Comparison of ENCODE assay signal across 8 cellular contexts in the genomic region with DNA sequence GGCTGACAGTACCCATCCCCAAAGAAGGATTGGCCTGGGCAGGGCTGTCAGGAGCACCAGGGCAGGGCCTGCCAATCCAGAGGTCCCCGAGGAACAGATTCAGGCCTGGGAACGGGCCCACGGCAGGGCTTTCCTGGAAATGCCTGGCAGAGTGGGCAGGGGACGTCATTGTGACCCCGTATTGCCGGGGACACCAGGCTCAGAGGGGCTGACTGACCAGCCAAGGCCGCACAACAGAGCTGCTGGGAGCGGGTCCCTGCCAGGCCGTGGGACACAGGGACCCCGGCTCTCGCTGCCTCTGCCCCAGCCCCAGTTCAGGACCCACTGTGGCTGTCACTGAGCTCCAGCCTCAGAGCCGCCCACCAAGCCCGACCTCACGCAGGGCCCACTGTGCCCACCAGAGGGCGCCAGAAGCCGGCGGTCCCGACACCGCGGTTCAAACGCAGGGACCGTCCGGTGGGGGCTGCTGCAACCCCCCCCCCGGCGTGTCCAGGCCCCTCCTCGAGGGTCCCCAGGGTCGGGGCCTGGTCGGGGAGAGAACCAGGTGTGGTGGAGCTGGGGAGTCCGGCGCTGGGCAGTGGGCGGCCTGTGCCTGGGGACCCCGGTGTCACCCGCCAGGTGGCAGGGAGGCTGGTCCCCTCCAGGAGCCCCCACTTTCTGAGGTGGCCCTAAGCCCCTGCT. TPM values are rescaled to one million over a fixed set of nuclear protein-coding genes. Genes with fewer than 3 reads are reported as not detected.
A peak's percentile ranks its signal among the peaks of the same experiment; 100 is the strongest.
DNase-seq lines count a peak whose midpoint lies in the region; ATAC-seq and TF ChIP-seq lines count a peak whose summit lies in the region.

No MANE protein-coding gene starts in this region.

- H3K9me3 Mint-ChIP-seq in central memory CD8-positive, alpha-beta T cell = no peaks in the 10 kb centered on the region
- peaks cover 0 to 8% (median 4%) of the 10 kb centered on the region in 9 donors for H3K9me3 Mint-ChIP-seq in naive thymus-derived CD8-positive, alpha-beta T cell

- TF ChIP-seq CTCF in thoracic aorta (IDR thresholded peaks at IDR 0.05) = peak; percentile 98

- H3K27ac ChIP-seq in thoracic aorta = no peak overlapping the region

- H3K36me3 Mint-ChIP-seq in central memory CD8-positive, alpha-beta T cell (ENCODE audit: insufficient read depth) = peaks cover 2% of the 10 kb centered on the region
- H3K36me3 Mint-ChIP-seq in naive thymus-derived CD8-positive, alpha-beta T cell = peaks cover 0 to 5% (median 5%) of the 10 kb centered on the region in 3 donors

- no peak overlapping the region for H3K27ac Mint-ChIP-seq in central memory CD8-positive, alpha-beta T cell (ENCODE audit: low read depth)
- no peak overlapping the region for H3K27ac Mint-ChIP-seq in naive thymus-derived CD8-positive, alpha-beta T cell

- peak; percentile 46 to 50 for ATAC-seq in activated CD4-positive, CD25-positive, alpha-beta regulatory T cell treated with anti-CD3 and anti-CD28 coated beads, Interleukin-2, amount 50 U/mL, for 24 hours
- ATAC-seq in central memory CD8-positive, alpha-beta T cell (replicated peaks; ENCODE audit: extremely low read depth, poor library complexity, severe bottlenecking) = no peak
- ATAC-seq in naive thymus-derived CD8-positive, alpha-beta T cell = peak; percentile 74 to 83
- ATAC-seq in thoracic aorta (ENCODE audit: insufficient number of reproducible peaks, low FRiP score, low read depth) (no peak), HG02884 (IDR thresholded peaks at IDR 0.05; ENCODE audit: unreplicated experiment) (no peak)

- no peaks in the 10 kb centered on the region for H3K4me1 Mint-ChIP-seq in central memory CD8-positive, alpha-beta T cell
- H3K4me1 Mint-ChIP-seq in naive thymus-derived CD8-positive, alpha-beta T cell = peaks cover 0 to 5% (median 3%) of the 10 kb centered on the region in 4 donors

- POLR2A ChIA-PET in naive thymus-derived CD8-positive, alpha-beta T cell (lab: Charles Lee) = no interaction called here

- no peaks in the 10 kb centered on the region for H3K27me3 Mint-ChIP-seq in central memory CD8-positive, alpha-beta T cell
- peaks cover 0 to 6% (median 0%) of the 10 kb centered on the region in 5 donors for H3K27me3 Mint-ChIP-seq in naive thymus-derived CD8-positive, alpha-beta T cell

- H3K27me3 ChIP-seq in thoracic aorta (replicated peaks; ENCODE audit: insufficient read depth) = no peaks in the 10 kb centered on the region

- H3K9me3 ChIP-seq in thoracic aorta = no peaks in the 10 kb centered on the region

- DNase-seq in NCI-H345 (lab: John Stamatoyannopoulos, UW) (peak; percentile 28), NCI-H345 treated with DMSO at 0.1 percent for 48 hours (lab: John Stamatoyannopoulos, UW; ENCODE audit: unreplicated experiment) (no peak), thoracic aorta (ENCODE audit: low spot score) (no peak), NCI-H146 (lab: John Stamatoyannopoulos, UW) (no peak)
- peak; percentile 25 to 58 for DNase-seq in central memory CD8-positive, alpha-beta T cell (ENCODE audit: low spot score in 2 of 2)
- peak; percentile 37 to 76 (median 66) for DNase-seq in naive thymus-derived CD8-positive, alpha-beta T cell

- peaks cover 4 to 6% of the 10 kb centered on the region in 2 donors for H3K4me1 ChIP-seq in thoracic aorta (ENCODE audit: control insufficient read depth in 1 of 2, low read depth in 2 of 2)

- H3K4me3 ChIP-seq in thoracic aorta = no peak overlapping the region

- H3K4me3 Mint-ChIP-seq in central memory CD8-positive, alpha-beta T cell = no peak overlapping the region
- no peak overlapping the region for H3K4me3 Mint-ChIP-seq in naive thymus-derived CD8-positive, alpha-beta T cell

- H3K36me3 ChIP-seq in thoracic aorta = no peaks in the 10 kb centered on the region

RNA-seq across cellular contexts. Expression of a gene that starts 15.2 kb away (rescaled TPM):
- not detected for total RNA-seq in naive thymus-derived CD8-positive, alpha-beta T cell
- polyA plus RNA-seq in naive thymus-derived CD8-positive, alpha-beta T cell = not detected
- total RNA-seq in thoracic aorta = 1 to 10 TPM; 3.0 to 3.8 TPM

RNA-seq across cellular contexts. Expression of a gene that starts 38.7 kb away (rescaled TPM):
- not detected for total RNA-seq in naive thymus-derived CD8-positive, alpha-beta T cell
- polyA plus RNA-seq in naive thymus-derived CD8-positive, alpha-beta T cell = not detected
- total RNA-seq in thoracic aorta = 1 to 10 TPM; 4.3 to 7.0 TPM

Comparison
In these comparisons a context has a peak if more than half of its experiments do, and no peak if none do; other contexts are left out.
1. DNase-seq: peak in NCI-H345 (single experiment), central memory CD8-positive, alpha-beta T cell (2 of 2) and naive thymus-derived CD8-positive, alpha-beta T cell (10 of 10); none in NCI-H345 treated with DMSO at 0.1 percent for 48 hours (single experiment), thoracic aorta (single experiment) and NCI-H146 (single experiment).
2. ATAC-seq: peak in activated CD4-positive, CD25-positive, alpha-beta regulatory T cell treated with anti-CD3 and anti-CD28 coated beads, Interleukin-2, amount 50 U/mL, for 24 hours (2 of 2) and naive thymus-derived CD8-positive, alpha-beta T cell (2 of 2); none in central memory CD8-positive, alpha-beta T cell (single experiment), thoracic aorta (single experiment) and HG02884 (single experiment).
3. RNA of a gene that starts 15.2 kb away (total RNA-seq): 3.0 to 3.8 TPM in thoracic aorta; not detected in naive thymus-derived CD8-positive, alpha-beta T cell; every median in the first group is over 4 times any median in the second.
4. RNA of a gene that starts 38.7 kb away (total RNA-seq): 4.3 to 7.0 TPM in thoracic aorta; not detected in naive thymus-derived CD8-positive, alpha-beta T cell; every median in the first group is over 4 times any median in the second.